10 cellular contexts compared by ENCODE assay signal in the genomic region with DNA sequence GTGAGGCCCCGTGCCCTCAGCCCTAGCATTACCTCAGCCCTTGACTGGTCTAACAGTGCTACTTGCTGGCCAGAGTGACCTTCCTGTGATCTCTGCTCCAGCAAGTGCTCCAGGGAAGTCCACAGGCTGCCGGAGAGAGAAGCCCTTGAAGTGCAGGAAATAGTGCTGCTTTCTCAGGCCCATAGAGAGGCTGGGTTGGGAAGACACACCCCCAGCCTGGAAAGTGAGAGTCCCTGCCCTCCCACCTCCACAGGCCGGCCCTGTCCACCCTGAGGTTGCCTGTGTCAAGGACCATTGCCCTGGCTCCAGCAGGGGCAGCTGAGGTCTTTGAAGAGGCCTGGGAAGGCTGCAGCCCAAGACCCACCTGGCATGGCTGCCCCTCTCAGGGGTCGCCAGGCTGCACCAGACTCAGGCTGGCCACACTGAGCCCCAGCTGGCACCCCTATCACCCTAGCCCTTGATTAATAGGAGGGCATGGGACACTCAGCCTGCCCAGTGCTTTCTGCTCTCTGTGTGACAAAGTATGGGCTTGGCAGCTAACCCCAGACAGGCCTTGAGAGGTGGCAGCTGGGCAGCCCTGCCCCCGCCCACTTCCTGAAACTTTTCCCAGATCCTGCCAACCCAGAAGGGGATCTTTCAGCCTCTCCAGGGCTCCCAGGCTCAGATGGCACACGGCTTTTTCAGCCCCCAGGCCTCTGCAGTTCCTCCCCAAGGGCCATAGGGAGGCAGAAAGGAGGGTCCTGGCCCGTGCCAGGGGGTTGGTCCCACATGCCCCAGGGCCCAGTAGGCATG. TPM values are rescaled to one million over a fixed set of nuclear protein-coding genes. Genes with fewer than 3 reads are reported as not detected.
DNase-seq lines count a peak whose midpoint lies in the region; ATAC-seq and TF ChIP-seq lines count a peak whose summit lies in the region.
"Had no signal": no experiment of that assay in that cellular context is flagged by ENCODE, and none has a peak within 500 bp of the region (broad histone marks: within the 10 kb centered on the region; RNA-seq: fewer than 3 reads in every experiment).

No MANE protein-coding gene starts in this region.

- DNase-seq in NCI-H524 treated with DMSO at 0.1 percent for 48 hours (lab: John Stamatoyannopoulos, UW), result peak; percentile 10
- peak; percentile 79 for DNase-seq in Right ventricle myocardium superior
- DNase-seq in ovary, result peak in 1 of 5 donors; percentile 54
- no peak for DNase-seq in activated naive CD4-positive, alpha-beta T cell (lab: John Stamatoyannopoulos, UW)
- DNase-seq: NCI-H526 treated with DMSO at 0.1 percent for 48 hours; stimulated activated CD4-positive, alpha-beta T cell treated with anti-CD3 and anti-CD28 coated beads, Interleukin-2, amount 100 ng/mL, for 48 hours had no signal

- WGBS in ovary, 3 donors, result 22 to 33% (median 28%) methylated on average over 6 to 7 of the region's 7 CpGs

- no peak overlapping the region for H3K9ac ChIP-seq in BLaER1

- H3K4me3 ChIP-seq in BLaER1 (no peak overlapping the region), ovary (no peak overlapping the region)

- no peak for TF ChIP-seq EP300 in ovary (IDR thresholded peaks at IDR 0.05)

- H3K9me3 ChIP-seq in BLaER1, result no peaks in the 10 kb centered on the region
- no peaks in the 10 kb centered on the region for H3K9me3 ChIP-seq in ovary

- TF ChIP-seq POLR2A in ovary (IDR thresholded peaks at IDR 0.05), result no peak

- H3K4me1 ChIP-seq in BLaER1 (peaks cover 55% of the 10 kb centered on the region), ovary (ENCODE audit: insufficient read depth) (peaks cover 45% of the 10 kb centered on the region)

- ATAC-seq in Right ventricle myocardium superior (ENCODE audit: poor library complexity) (peak; percentile 59), GM21360 (IDR thresholded peaks at IDR 0.05; ENCODE audit: unreplicated experiment) (no peak), HG02610 (IDR thresholded peaks at IDR 0.05; ENCODE audit: unreplicated experiment) (no peak), HG03521 (IDR thresholded peaks at IDR 0.05; ENCODE audit: unreplicated experiment) (no peak)

- 0 out of 2 replicates have a peak overlapping the region, but pooled peaks have one; percentile 6 for H3K27ac ChIP-seq in BLaER1
- peak overlapping the region; percentile 31 to 76 for H3K27ac ChIP-seq in ovary

- intact Hi-C loops in Right ventricle myocardium superior (cut with DNase I) (no loop called here), ovary (cut with DNase I) (loop anchor here in 1 of 4 donors (2.0 kb wide), 1 partner anchor 14 kb away; no protein-coding TSS in a partner anchor)

- peaks cover 47% of the 10 kb centered on the region for H3K36me3 ChIP-seq in BLaER1
- no peaks in the 10 kb centered on the region for H3K36me3 ChIP-seq in ovary

- H3K27me3 ChIP-seq in BLaER1, result no peaks in the 10 kb centered on the region
- H3K27me3 ChIP-seq in ovary, result no peaks in the 10 kb centered on the region

- peak overlapping the region; percentile 25; the same call in 1 of the 2 replicates for H3K4me2 ChIP-seq in BLaER1

- no peak for TF ChIP-seq CTCF in ovary (IDR thresholded peaks at IDR 0.05)

- peaks cover 100% of the 10 kb centered on the region for H4K20me1 ChIP-seq in BLaER1

RNA-seq across cellular contexts. Expression of a gene that starts 21.7 kb away (rescaled TPM):
- 59.9 TPM for total RNA-seq in Right ventricle myocardium superior
- total RNA-seq in ovary, result 100 to 1,000 TPM in 1 of 7 donors, 10 to 100 TPM in 6; 35.8 to 113 (median 63.0) TPM
- polyA plus RNA-seq in ovary, result 10 to 100 TPM; 32.5 to 66.0 TPM

RNA-seq across cellular contexts. Expression of a gene that starts 24.1 kb away (rescaled TPM):
- total RNA-seq in Right ventricle myocardium superior, result not detected
- under 1 TPM in 2 of 7 donors, not detected in 5; 0.48 to 0.55 TPM for total RNA-seq in ovary
- under 1 TPM in 1 of 2 donors, not detected in 1; 0.11 TPM for polyA plus RNA-seq in ovary

RNA-seq across cellular contexts. Expression of a gene that starts 28.3 kb away (rescaled TPM):
- 0.89 TPM for total RNA-seq in Right ventricle myocardium superior
- 10 to 100 TPM in 5 of 7 donors, 1 to 10 TPM in 2; 1.3 to 26.3 (median 17.1) TPM for total RNA-seq in ovary
- polyA plus RNA-seq in ovary, result 1 to 10 TPM; 4.6 to 5.1 TPM

RNA-seq across cellular contexts. Expression of a gene that starts 43.0 kb away (rescaled TPM):
- total RNA-seq in Right ventricle myocardium superior (3.4 TPM), ovary (10 to 100 TPM; 17.3 to 45.5 (median 24.8) TPM)
- 10 to 100 TPM in 1 of 2 donors, 1 to 10 TPM in 1; 1.4 to 15.7 TPM for polyA plus RNA-seq in ovary

Comparison
In these comparisons a context has a peak if more than half of its experiments do, and no peak if none do; other contexts are left out.
1. DNase-seq: peak in NCI-H524 treated with DMSO at 0.1 percent for 48 hours (single experiment) and Right ventricle myocardium superior (single experiment); none in activated naive CD4-positive, alpha-beta T cell (0 of 4).